Comparison of ENCODE assay signal across 1 cellular context in genomic region chr2:88600038-88600465, GRCh38.
TF ChIP-seq lines count a peak whose summit lies in the region.

No MANE protein-coding gene starts in this region.

TF ChIP-seq in HCT116, 20 proteins besides CTCF, POLR2A, EP300 and RAD21 (continued from another document):
- no peak for TF ChIP-seq REST (IDR thresholded peaks at IDR 0.05; ENCODE audit: low read depth)
- no peak for TF ChIP-seq ZFX (IDR thresholded peaks at IDR 0.05)
TF ChIP-seq in HCT116: peak in this region for 12.
